In genomic region chr3:16378920-16379319, GRCh38 we compare ENCODE assay signal across 1 cellular context.
TF ChIP-seq lines count a peak whose summit lies in the region.

No MANE protein-coding gene starts in this region.

TF ChIP-seq in WTC11, 78 proteins besides CTCF, POLR2A, EP300 and RAD21 (continued from another document):
- TF ChIP-seq, protein P1, sequence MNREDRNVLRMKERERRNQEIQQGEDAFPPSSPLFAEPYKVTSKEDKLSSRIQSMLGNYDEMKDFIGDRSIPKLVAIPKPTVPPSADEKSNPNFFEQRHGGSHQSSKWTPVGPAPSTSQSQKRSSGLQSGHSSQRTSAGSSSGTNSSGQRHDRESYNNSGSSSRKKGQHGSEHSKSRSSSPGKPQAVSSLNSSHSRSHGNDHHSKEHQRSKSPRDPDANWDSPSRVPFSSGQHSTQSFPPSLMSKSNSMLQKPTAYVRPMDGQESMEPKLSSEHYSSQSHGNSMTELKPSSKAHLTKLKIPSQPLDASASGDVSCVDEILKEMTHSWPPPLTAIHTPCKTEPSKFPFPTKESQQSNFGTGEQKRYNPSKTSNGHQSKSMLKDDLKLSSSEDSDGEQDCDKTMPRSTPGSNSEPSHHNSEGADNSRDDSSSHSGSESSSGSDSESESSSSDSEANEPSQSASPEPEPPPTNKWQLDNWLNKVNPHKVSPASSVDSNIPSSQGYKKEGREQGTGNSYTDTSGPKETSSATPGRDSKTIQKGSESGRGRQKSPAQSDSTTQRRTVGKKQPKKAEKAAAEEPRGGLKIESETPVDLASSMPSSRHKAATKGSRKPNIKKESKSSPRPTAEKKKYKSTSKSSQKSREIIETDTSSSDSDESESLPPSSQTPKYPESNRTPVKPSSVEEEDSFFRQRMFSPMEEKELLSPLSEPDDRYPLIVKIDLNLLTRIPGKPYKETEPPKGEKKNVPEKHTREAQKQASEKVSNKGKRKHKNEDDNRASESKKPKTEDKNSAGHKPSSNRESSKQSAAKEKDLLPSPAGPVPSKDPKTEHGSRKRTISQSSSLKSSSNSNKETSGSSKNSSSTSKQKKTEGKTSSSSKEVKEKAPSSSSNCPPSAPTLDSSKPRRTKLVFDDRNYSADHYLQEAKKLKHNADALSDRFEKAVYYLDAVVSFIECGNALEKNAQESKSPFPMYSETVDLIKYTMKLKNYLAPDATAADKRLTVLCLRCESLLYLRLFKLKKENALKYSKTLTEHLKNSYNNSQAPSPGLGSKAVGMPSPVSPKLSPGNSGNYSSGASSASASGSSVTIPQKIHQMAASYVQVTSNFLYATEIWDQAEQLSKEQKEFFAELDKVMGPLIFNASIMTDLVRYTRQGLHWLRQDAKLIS (CRISPR knock-in tag; IDR thresholded peaks at IDR 0.05; ENCODE audit: borderline replicate concordance), result no peak
- no peak for TF ChIP-seq GTF2I (CRISPR knock-in tag; conservative IDR thresholded peaks at IDR 0.05)
- TF ChIP-seq, protein P2, sequence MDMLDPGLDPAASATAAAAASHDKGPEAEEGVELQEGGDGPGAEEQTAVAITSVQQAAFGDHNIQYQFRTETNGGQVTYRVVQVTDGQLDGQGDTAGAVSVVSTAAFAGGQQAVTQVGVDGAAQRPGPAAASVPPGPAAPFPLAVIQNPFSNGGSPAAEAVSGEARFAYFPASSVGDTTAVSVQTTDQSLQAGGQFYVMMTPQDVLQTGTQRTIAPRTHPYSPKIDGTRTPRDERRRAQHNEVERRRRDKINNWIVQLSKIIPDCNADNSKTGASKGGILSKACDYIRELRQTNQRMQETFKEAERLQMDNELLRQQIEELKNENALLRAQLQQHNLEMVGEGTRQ (CRISPR knock-in tag; IDR thresholded peaks at IDR 0.05), result no peak
- TF ChIP-seq, protein P3, sequence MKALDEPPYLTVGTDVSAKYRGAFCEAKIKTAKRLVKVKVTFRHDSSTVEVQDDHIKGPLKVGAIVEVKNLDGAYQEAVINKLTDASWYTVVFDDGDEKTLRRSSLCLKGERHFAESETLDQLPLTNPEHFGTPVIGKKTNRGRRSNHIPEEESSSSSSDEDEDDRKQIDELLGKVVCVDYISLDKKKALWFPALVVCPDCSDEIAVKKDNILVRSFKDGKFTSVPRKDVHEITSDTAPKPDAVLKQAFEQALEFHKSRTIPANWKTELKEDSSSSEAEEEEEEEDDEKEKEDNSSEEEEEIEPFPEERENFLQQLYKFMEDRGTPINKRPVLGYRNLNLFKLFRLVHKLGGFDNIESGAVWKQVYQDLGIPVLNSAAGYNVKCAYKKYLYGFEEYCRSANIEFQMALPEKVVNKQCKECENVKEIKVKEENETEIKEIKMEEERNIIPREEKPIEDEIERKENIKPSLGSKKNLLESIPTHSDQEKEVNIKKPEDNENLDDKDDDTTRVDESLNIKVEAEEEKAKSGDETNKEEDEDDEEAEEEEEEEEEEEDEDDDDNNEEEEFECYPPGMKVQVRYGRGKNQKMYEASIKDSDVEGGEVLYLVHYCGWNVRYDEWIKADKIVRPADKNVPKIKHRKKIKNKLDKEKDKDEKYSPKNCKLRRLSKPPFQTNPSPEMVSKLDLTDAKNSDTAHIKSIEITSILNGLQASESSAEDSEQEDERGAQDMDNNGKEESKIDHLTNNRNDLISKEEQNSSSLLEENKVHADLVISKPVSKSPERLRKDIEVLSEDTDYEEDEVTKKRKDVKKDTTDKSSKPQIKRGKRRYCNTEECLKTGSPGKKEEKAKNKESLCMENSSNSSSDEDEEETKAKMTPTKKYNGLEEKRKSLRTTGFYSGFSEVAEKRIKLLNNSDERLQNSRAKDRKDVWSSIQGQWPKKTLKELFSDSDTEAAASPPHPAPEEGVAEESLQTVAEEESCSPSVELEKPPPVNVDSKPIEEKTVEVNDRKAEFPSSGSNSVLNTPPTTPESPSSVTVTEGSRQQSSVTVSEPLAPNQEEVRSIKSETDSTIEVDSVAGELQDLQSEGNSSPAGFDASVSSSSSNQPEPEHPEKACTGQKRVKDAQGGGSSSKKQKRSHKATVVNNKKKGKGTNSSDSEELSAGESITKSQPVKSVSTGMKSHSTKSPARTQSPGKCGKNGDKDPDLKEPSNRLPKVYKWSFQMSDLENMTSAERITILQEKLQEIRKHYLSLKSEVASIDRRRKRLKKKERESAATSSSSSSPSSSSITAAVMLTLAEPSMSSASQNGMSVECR (CRISPR knock-in tag; IDR thresholded peaks at IDR 0.05; ENCODE audit: borderline replicate concordance), result no peak
TF ChIP-seq in WTC11: peak in this region for 0.
